ENCODE assay signal across 1 cellular context in genomic region chr16:31390504-31391043, GRCh38.
TF ChIP-seq lines count a peak whose summit lies in the region.

No MANE protein-coding gene starts in this region.

TF ChIP-seq in K562, 482 proteins besides CTCF, POLR2A, EP300 and RAD21 (continued from another document):
- TF ChIP-seq, protein P1, sequence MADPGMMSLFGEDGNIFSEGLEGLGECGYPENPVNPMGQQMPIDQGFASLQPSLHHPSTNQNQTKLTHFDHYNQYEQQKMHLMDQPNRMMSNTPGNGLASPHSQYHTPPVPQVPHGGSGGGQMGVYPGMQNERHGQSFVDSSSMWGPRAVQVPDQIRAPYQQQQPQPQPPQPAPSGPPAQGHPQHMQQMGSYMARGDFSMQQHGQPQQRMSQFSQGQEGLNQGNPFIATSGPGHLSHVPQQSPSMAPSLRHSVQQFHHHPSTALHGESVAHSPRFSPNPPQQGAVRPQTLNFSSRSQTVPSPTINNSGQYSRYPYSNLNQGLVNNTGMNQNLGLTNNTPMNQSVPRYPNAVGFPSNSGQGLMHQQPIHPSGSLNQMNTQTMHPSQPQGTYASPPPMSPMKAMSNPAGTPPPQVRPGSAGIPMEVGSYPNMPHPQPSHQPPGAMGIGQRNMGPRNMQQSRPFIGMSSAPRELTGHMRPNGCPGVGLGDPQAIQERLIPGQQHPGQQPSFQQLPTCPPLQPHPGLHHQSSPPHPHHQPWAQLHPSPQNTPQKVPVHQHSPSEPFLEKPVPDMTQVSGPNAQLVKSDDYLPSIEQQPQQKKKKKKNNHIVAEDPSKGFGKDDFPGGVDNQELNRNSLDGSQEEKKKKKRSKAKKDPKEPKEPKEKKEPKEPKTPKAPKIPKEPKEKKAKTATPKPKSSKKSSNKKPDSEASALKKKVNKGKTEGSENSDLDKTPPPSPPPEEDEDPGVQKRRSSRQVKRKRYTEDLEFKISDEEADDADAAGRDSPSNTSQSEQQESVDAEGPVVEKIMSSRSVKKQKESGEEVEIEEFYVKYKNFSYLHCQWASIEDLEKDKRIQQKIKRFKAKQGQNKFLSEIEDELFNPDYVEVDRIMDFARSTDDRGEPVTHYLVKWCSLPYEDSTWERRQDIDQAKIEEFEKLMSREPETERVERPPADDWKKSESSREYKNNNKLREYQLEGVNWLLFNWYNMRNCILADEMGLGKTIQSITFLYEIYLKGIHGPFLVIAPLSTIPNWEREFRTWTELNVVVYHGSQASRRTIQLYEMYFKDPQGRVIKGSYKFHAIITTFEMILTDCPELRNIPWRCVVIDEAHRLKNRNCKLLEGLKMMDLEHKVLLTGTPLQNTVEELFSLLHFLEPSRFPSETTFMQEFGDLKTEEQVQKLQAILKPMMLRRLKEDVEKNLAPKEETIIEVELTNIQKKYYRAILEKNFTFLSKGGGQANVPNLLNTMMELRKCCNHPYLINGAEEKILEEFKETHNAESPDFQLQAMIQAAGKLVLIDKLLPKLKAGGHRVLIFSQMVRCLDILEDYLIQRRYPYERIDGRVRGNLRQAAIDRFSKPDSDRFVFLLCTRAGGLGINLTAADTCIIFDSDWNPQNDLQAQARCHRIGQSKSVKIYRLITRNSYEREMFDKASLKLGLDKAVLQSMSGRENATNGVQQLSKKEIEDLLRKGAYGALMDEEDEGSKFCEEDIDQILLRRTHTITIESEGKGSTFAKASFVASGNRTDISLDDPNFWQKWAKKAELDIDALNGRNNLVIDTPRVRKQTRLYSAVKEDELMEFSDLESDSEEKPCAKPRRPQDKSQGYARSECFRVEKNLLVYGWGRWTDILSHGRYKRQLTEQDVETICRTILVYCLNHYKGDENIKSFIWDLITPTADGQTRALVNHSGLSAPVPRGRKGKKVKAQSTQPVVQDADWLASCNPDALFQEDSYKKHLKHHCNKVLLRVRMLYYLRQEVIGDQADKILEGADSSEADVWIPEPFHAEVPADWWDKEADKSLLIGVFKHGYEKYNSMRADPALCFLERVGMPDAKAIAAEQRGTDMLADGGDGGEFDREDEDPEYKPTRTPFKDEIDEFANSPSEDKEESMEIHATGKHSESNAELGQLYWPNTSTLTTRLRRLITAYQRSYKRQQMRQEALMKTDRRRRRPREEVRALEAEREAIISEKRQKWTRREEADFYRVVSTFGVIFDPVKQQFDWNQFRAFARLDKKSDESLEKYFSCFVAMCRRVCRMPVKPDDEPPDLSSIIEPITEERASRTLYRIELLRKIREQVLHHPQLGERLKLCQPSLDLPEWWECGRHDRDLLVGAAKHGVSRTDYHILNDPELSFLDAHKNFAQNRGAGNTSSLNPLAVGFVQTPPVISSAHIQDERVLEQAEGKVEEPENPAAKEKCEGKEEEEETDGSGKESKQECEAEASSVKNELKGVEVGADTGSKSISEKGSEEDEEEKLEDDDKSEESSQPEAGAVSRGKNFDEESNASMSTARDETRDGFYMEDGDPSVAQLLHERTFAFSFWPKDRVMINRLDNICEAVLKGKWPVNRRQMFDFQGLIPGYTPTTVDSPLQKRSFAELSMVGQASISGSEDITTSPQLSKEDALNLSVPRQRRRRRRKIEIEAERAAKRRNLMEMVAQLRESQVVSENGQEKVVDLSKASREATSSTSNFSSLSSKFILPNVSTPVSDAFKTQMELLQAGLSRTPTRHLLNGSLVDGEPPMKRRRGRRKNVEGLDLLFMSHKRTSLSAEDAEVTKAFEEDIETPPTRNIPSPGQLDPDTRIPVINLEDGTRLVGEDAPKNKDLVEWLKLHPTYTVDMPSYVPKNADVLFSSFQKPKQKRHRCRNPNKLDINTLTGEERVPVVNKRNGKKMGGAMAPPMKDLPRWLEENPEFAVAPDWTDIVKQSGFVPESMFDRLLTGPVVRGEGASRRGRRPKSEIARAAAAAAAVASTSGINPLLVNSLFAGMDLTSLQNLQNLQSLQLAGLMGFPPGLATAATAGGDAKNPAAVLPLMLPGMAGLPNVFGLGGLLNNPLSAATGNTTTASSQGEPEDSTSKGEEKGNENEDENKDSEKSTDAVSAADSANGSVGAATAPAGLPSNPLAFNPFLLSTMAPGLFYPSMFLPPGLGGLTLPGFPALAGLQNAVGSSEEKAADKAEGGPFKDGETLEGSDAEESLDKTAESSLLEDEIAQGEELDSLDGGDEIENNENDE (IDR thresholded peaks at IDR 0.05; ENCODE audit: low read depth, low read length): no peak
